In genomic region chr2:152171733-152172132, GRCh38 we compare ENCODE assay signal across 9 cellular contexts. TPM values are rescaled to one million over a fixed set of nuclear protein-coding genes. Genes with fewer than 3 reads are reported as not detected.
A peak's percentile ranks its signal among the peaks of the same experiment; 100 is the strongest.
DNase-seq lines count a peak whose midpoint lies in the region; ATAC-seq and TF ChIP-seq lines count a peak whose summit lies in the region.
"Had no signal": no experiment of that assay in that cellular context is flagged by ENCODE, and none has a peak within 500 bp of the region (broad histone marks: within the 10 kb centered on the region; RNA-seq: fewer than 3 reads in every experiment).

No MANE protein-coding gene starts in this region.

- no peaks in the 10 kb centered on the region for H3K27me3 ChIP-seq in mucosa of rectum (ENCODE audit: control insufficient read depth in 2 of 2, insufficient read depth in 2 of 2, low read length in 2 of 2)
- H3K27me3 ChIP-seq in vagina = no peaks in the 10 kb centered on the region

- ATAC-seq in activated naive CD4-positive, alpha-beta T cell treated with anti-CD3 and anti-CD28 coated beads, Interleukin-2, amount 50 U/mL, for 72 hours = no peak
- no peak for ATAC-seq in GM21447 (IDR thresholded peaks at IDR 0.05; ENCODE audit: unreplicated experiment)
- no peak for ATAC-seq in HG03135 (IDR thresholded peaks at IDR 0.05; ENCODE audit: unreplicated experiment)
- no peak for ATAC-seq in activated CD4-positive, alpha-beta T cell treated with anti-CD3 and anti-CD28 coated beads for 36 hours
- ATAC-seq: psoas muscle had no signal

- H3K27ac Mint-ChIP-seq in activated naive CD4-positive, alpha-beta T cell treated with anti-CD3 and anti-CD28 coated beads, Interleukin-2, amount 50 U/mL, for 24 hours = no peak overlapping the region
- H3K27ac Mint-ChIP-seq in activated naive CD4-positive, alpha-beta T cell treated with anti-CD3 and anti-CD28 coated beads, Interleukin-2, amount 50 U/mL, for 72 hours = peak overlapping the region in 1 of 2 donors; percentile 10
- H3K27ac Mint-ChIP-seq in dendritic cell treated with granulocyte-macrophage colony-stimulating factor and Interleukin-4, amounts not matched to agents 40 ng/mL and 50 ng/mL, for 4 days = peak overlapping the region; percentile 77
- no peak overlapping the region for H3K27ac Mint-ChIP-seq in activated CD4-positive, alpha-beta T cell treated with anti-CD3 and anti-CD28 coated beads for 36 hours

- no peak for TF ChIP-seq POLR2A in vagina (IDR thresholded peaks at IDR 0.05)

- DNase-seq in activated naive CD4-positive, alpha-beta T cell treated with anti-CD3 and anti-CD28 coated beads, Interleukin-2, amount 50 U/mL, for 72 hours (ENCODE audit: low spot score in 2 of 2) = no peak
- DNase-seq in vagina (ENCODE audit: extremely low spot score in 2 of 2) = no peak
- no peak for DNase-seq in activated CD4-positive, alpha-beta T cell treated with anti-CD3 and anti-CD28 coated beads for 36 hours
- DNase-seq: psoas muscle had no signal

- H3K27ac ChIP-seq in mucosa of rectum (ENCODE audit: low read depth in 2 of 2, low read length in 2 of 2) = peak overlapping the region; percentile 49 to 79
- peak overlapping the region; percentile 6 for H3K27ac ChIP-seq in vagina
- H3K27ac ChIP-seq: psoas muscle had no signal

- peaks cover 9% of the 10 kb centered on the region for H3K36me3 Mint-ChIP-seq in activated naive CD4-positive, alpha-beta T cell treated with anti-CD3 and anti-CD28 coated beads, Interleukin-2, amount 50 U/mL, for 24 hours
- peaks cover 5 to 11% of the 10 kb centered on the region in 2 donors for H3K36me3 Mint-ChIP-seq in activated naive CD4-positive, alpha-beta T cell treated with anti-CD3 and anti-CD28 coated beads, Interleukin-2, amount 50 U/mL, for 72 hours
- H3K36me3 Mint-ChIP-seq in dendritic cell treated with granulocyte-macrophage colony-stimulating factor and Interleukin-4, amounts not matched to agents 40 ng/mL and 50 ng/mL, for 4 days (ENCODE audit: low read depth) = peaks cover 38% of the 10 kb centered on the region
- H3K36me3 Mint-ChIP-seq in activated CD4-positive, alpha-beta T cell treated with anti-CD3 and anti-CD28 coated beads for 36 hours (ENCODE audit: low read depth) = peaks cover 11% of the 10 kb centered on the region

- peaks cover 10 to 11% of the 10 kb centered on the region in 2 donors for H3K4me1 ChIP-seq in mucosa of rectum (ENCODE audit: control insufficient read depth in 2 of 2, insufficient read depth in 2 of 2, low read length in 2 of 2)
- H3K4me1 ChIP-seq in vagina = peaks cover 61% of the 10 kb centered on the region

- H3K4me1 Mint-ChIP-seq in activated naive CD4-positive, alpha-beta T cell treated with anti-CD3 and anti-CD28 coated beads, Interleukin-2, amount 50 U/mL, for 24 hours = peaks cover 60% of the 10 kb centered on the region
- H3K4me1 Mint-ChIP-seq in dendritic cell treated with granulocyte-macrophage colony-stimulating factor and Interleukin-4, amounts not matched to agents 40 ng/mL and 50 ng/mL, for 4 days (ENCODE audit: low read depth) = peaks cover 51% of the 10 kb centered on the region
- peaks cover 46% of the 10 kb centered on the region for H3K4me1 Mint-ChIP-seq in activated CD4-positive, alpha-beta T cell treated with anti-CD3 and anti-CD28 coated beads for 36 hours

- peak overlapping the region in 1 of 2 donors; percentile 6 for H3K4me3 ChIP-seq in mucosa of rectum (ENCODE audit: low read length in 2 of 2)
- no peak overlapping the region for H3K4me3 ChIP-seq in vagina
- H3K4me3 ChIP-seq: psoas muscle had no signal

- H3K9ac ChIP-seq in mucosa of rectum (ENCODE audit: low read depth in 1 of 2, low read length in 2 of 2) = peak overlapping the region in 1 of 2 donors; percentile 14

- POLR2A ChIA-PET in activated CD4-positive, alpha-beta T cell treated with anti-CD3 and anti-CD28 coated beads for 36 hours (lab: Charles Lee) = no interaction called here

- H3K9me3 Mint-ChIP-seq in activated naive CD4-positive, alpha-beta T cell treated with anti-CD3 and anti-CD28 coated beads, Interleukin-2, amount 50 U/mL, for 24 hours = no peaks in the 10 kb centered on the region
- no peaks in the 10 kb centered on the region for H3K9me3 Mint-ChIP-seq in activated naive CD4-positive, alpha-beta T cell treated with anti-CD3 and anti-CD28 coated beads, Interleukin-2, amount 50 U/mL, for 72 hours
- H3K9me3 Mint-ChIP-seq in dendritic cell treated with granulocyte-macrophage colony-stimulating factor and Interleukin-4, amounts not matched to agents 40 ng/mL and 50 ng/mL, for 4 days = no peaks in the 10 kb centered on the region
- H3K9me3 Mint-ChIP-seq in activated CD4-positive, alpha-beta T cell treated with anti-CD3 and anti-CD28 coated beads for 36 hours (ENCODE audit: low read depth) = no peaks in the 10 kb centered on the region

- H3K27me3 Mint-ChIP-seq in activated naive CD4-positive, alpha-beta T cell treated with anti-CD3 and anti-CD28 coated beads, Interleukin-2, amount 50 U/mL, for 24 hours = no peaks in the 10 kb centered on the region
- H3K27me3 Mint-ChIP-seq in dendritic cell treated with granulocyte-macrophage colony-stimulating factor and Interleukin-4, amounts not matched to agents 40 ng/mL and 50 ng/mL, for 4 days = no peaks in the 10 kb centered on the region
- no peaks in the 10 kb centered on the region for H3K27me3 Mint-ChIP-seq in activated CD4-positive, alpha-beta T cell treated with anti-CD3 and anti-CD28 coated beads for 36 hours

- intact Hi-C loops in dendritic cell treated with granulocyte-macrophage colony-stimulating factor and Interleukin-4, amounts not matched to agents 40 ng/mL and 50 ng/mL, for 4 days (cut with micrococcal nuclease) = no loop called here
- intact Hi-C loops in vagina (cut with DNase I) = no loop called here
- intact Hi-C loops in activated CD4-positive, alpha-beta T cell treated with anti-CD3 and anti-CD28 coated beads for 36 hours (cut with DNase I, micrococcal nuclease) = no loop called here

- H3K4me3 Mint-ChIP-seq in activated naive CD4-positive, alpha-beta T cell treated with anti-CD3 and anti-CD28 coated beads, Interleukin-2, amount 50 U/mL, for 24 hours = peak overlapping the region; percentile 12
- peak overlapping the region; percentile 57 for H3K4me3 Mint-ChIP-seq in dendritic cell treated with granulocyte-macrophage colony-stimulating factor and Interleukin-4, amounts not matched to agents 40 ng/mL and 50 ng/mL, for 4 days
- no peak overlapping the region for H3K4me3 Mint-ChIP-seq in activated CD4-positive, alpha-beta T cell treated with anti-CD3 and anti-CD28 coated beads for 36 hours

- CTCF ChIA-PET in activated CD4-positive, alpha-beta T cell treated with anti-CD3 and anti-CD28 coated beads for 36 hours (lab: Charles Lee) = interaction anchor here (0.6 to 1.8 kb wide), 2 partner anchors 464 to 471 kb away, joined by 3 to 4 read pairs; no protein-coding TSS in a partner anchor

- H3K9me3 ChIP-seq in mucosa of rectum (ENCODE audit: control insufficient read depth in 2 of 2, low read length in 2 of 2) (no peaks in the 10 kb centered on the region), vagina (no peaks in the 10 kb centered on the region)
- H3K9me3 ChIP-seq: psoas muscle had no signal

- no peak for TF ChIP-seq CTCF in vagina (IDR thresholded peaks at IDR 0.05)

- H3K36me3 ChIP-seq in mucosa of rectum (ENCODE audit: control insufficient read depth in 2 of 2, insufficient read depth in 2 of 2, low read length in 2 of 2) (no peaks in the 10 kb centered on the region), vagina (no peaks in the 10 kb centered on the region)

RNA-seq across cellular contexts. Expression of gene STAM2, which starts 3.8 kb away (rescaled TPM):
- total RNA-seq in activated naive CD4-positive, alpha-beta T cell treated with anti-CD3 and anti-CD28 coated beads, Interleukin-2, amount 50 U/mL, for 72 hours = 10 to 100 TPM; 12.2 to 13.3 TPM
- 27.5 TPM for total RNA-seq in vagina
- 10 to 100 TPM; 14.9 to 18.5 TPM for total RNA-seq in activated CD4-positive, alpha-beta T cell treated with anti-CD3 and anti-CD28 coated beads for 36 hours
